ENCODE assay signal across 6 cellular contexts in the genomic region with DNA sequence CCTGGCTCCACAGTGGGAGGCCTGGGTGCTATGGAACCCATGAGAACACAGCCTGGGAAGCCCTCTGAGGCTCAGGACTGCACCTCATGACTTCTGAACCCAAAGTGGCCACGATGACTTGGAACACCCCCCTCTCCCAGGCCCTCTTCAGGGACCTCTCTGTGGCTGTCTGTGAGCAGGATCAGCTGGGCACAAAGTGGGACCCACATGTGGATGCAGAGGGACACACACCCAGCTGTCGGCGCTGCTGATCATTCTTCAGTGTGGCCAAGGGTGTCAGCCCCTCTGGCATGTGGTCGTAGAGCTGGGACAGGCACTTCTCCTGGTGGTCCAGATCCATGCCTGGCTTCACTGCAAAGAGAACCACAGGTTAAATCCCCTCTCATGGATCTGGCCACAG.
A peak's percentile ranks its signal among the peaks of the same experiment; 100 is the strongest.
DNase-seq lines count a peak whose midpoint lies in the region; ATAC-seq lines count a peak whose summit lies in the region.
"Not testable (repeated sequence)": the region's sequence is repeated elsewhere in the genome, so short reads cannot be mapped to it uniquely, and the experiment has no call there.

No MANE protein-coding gene starts in this region.

- not testable (repeated sequence) for H3K4me3 Mint-ChIP-seq in activated T-helper 17 cell treated with anti-CD3 and anti-CD28 coated beads, Interleukin-2, amount 50 U/mL, for 72 hours; effector memory CD8-positive, alpha-beta T cell; naive thymus-derived CD4-positive, alpha-beta T cell; stimulated activated naive CD8-positive, alpha-beta T cell treated with anti-CD3 and anti-CD28 coated beads, Interleukin-15, amount 100 ng/mL, for 72 hours

- not testable (repeated sequence) for H3K27ac ChIP-seq in BLaER1 treated with 17β-estradiol and CSF1 and Interleukin-3, amounts not matched to agents 10 nM and 100 nM; naive thymus-derived CD4-positive, alpha-beta T cell (ENCODE audit: low read depth, low read length)

- H3K9me3 Mint-ChIP-seq in activated T-helper 17 cell treated with anti-CD3 and anti-CD28 coated beads, Interleukin-2, amount 50 U/mL, for 72 hours; effector memory CD8-positive, alpha-beta T cell; naive thymus-derived CD4-positive, alpha-beta T cell; stimulated activated naive CD8-positive, alpha-beta T cell treated with anti-CD3 and anti-CD28 coated beads, Interleukin-15, amount 100 ng/mL, for 72 hours: not testable (repeated sequence)

- not testable (repeated sequence) for H3K9ac ChIP-seq in BLaER1 treated with 17β-estradiol and CSF1 and Interleukin-3, amounts not matched to agents 10 nM and 100 nM

- not testable (repeated sequence) for H3K4me3 ChIP-seq in BLaER1 treated with 17β-estradiol and CSF1 and Interleukin-3, amounts not matched to agents 10 nM and 100 nM; naive thymus-derived CD4-positive, alpha-beta T cell (ENCODE audit: low read length)

- CTCF ChIA-PET in naive thymus-derived CD4-positive, alpha-beta T cell (lab: Charles Lee): not testable (repeated sequence)

- not testable (repeated sequence) for H3K27me3 Mint-ChIP-seq in activated T-helper 17 cell treated with anti-CD3 and anti-CD28 coated beads, Interleukin-2, amount 50 U/mL, for 72 hours; effector memory CD8-positive, alpha-beta T cell; naive thymus-derived CD4-positive, alpha-beta T cell; stimulated activated naive CD8-positive, alpha-beta T cell treated with anti-CD3 and anti-CD28 coated beads, Interleukin-15, amount 100 ng/mL, for 72 hours

- H3K36me3 ChIP-seq in BLaER1 treated with 17β-estradiol and CSF1 and Interleukin-3, amounts not matched to agents 10 nM and 100 nM; naive thymus-derived CD4-positive, alpha-beta T cell (ENCODE audit: control insufficient read depth in 2 of 3, insufficient read depth in 3 of 3, low read length in 3 of 3): not testable (repeated sequence)

- POLR2A ChIA-PET in naive thymus-derived CD4-positive, alpha-beta T cell (lab: Charles Lee): not testable (repeated sequence)

- peak overlapping the region in 8 of 11 experiments; percentile 20 to 67 (median 61); a peak in 15 of 22 replicates for H3K4me2 ChIP-seq in BLaER1 treated with 17β-estradiol and CSF1 and Interleukin-3, amounts not matched to agents 10 nM and 100 nM

- not testable (repeated sequence) for H3K4me1 Mint-ChIP-seq in activated T-helper 17 cell treated with anti-CD3 and anti-CD28 coated beads, Interleukin-2, amount 50 U/mL, for 72 hours; effector memory CD8-positive, alpha-beta T cell (ENCODE audit: low read depth in 2 of 2); naive thymus-derived CD4-positive, alpha-beta T cell; stimulated activated naive CD8-positive, alpha-beta T cell treated with anti-CD3 and anti-CD28 coated beads, Interleukin-15, amount 100 ng/mL, for 72 hours

- H3K36me3 Mint-ChIP-seq in activated T-helper 17 cell treated with anti-CD3 and anti-CD28 coated beads, Interleukin-2, amount 50 U/mL, for 72 hours (ENCODE audit: low read depth); effector memory CD8-positive, alpha-beta T cell (ENCODE audit: insufficient read depth); naive thymus-derived CD4-positive, alpha-beta T cell: not testable (repeated sequence)

- not testable (repeated sequence) for H3K27ac Mint-ChIP-seq in activated T-helper 17 cell treated with anti-CD3 and anti-CD28 coated beads, Interleukin-2, amount 50 U/mL, for 72 hours; naive thymus-derived CD4-positive, alpha-beta T cell; stimulated activated naive CD8-positive, alpha-beta T cell treated with anti-CD3 and anti-CD28 coated beads, Interleukin-15, amount 100 ng/mL, for 72 hours
- peak overlapping the region; percentile 45 to 86 for H3K27ac Mint-ChIP-seq in effector memory CD8-positive, alpha-beta T cell

- H3K9me3 ChIP-seq in BLaER1 treated with 17β-estradiol and CSF1 and Interleukin-3, amounts not matched to agents 10 nM and 100 nM (replicated peaks in 1 of 11); naive thymus-derived CD4-positive, alpha-beta T cell (ENCODE audit: control insufficient read depth in 2 of 3, low read length in 3 of 3): not testable (repeated sequence)

- not testable (repeated sequence) for H4K20me1 ChIP-seq in BLaER1 treated with 17β-estradiol and CSF1 and Interleukin-3, amounts not matched to agents 10 nM and 100 nM

- H3K27me3 ChIP-seq in BLaER1 treated with 17β-estradiol and CSF1 and Interleukin-3, amounts not matched to agents 10 nM and 100 nM; naive thymus-derived CD4-positive, alpha-beta T cell (ENCODE audit: control insufficient read depth in 2 of 2, insufficient read depth in 2 of 2, low read length in 2 of 2): not testable (repeated sequence)

- intact Hi-C loops in naive thymus-derived CD4-positive, alpha-beta T cell (cut with micrococcal nuclease); posterior vena cava (cut with DNase I): not testable (repeated sequence)

- peaks cover 0 to 34% (median 27%) of the 10 kb centered on the region in 10 experiments; a peak in 15 of 20 replicates for H3K4me1 ChIP-seq in BLaER1 treated with 17β-estradiol and CSF1 and Interleukin-3, amounts not matched to agents 10 nM and 100 nM
- H3K4me1 ChIP-seq in naive thymus-derived CD4-positive, alpha-beta T cell (ENCODE audit: control insufficient read depth in 2 of 2, insufficient read depth in 2 of 2, low read length in 2 of 2): not testable (repeated sequence)

- DNase-seq in effector memory CD8-positive, alpha-beta T cell; naive thymus-derived CD4-positive, alpha-beta T cell; stimulated activated naive CD8-positive, alpha-beta T cell treated with anti-CD3 and anti-CD28 coated beads, Interleukin-15, amount 100 ng/mL, for 72 hours: not testable (repeated sequence)
- DNase-seq in posterior vena cava (ENCODE audit: low spot score): peak; percentile 77

- ATAC-seq in activated T-helper 17 cell treated with anti-CD3 and anti-CD28 coated beads, Interleukin-2, amount 50 U/mL, for 72 hours (replicated peaks): peak; percentile 4
- not testable (repeated sequence) for ATAC-seq in effector memory CD8-positive, alpha-beta T cell (replicated peaks)
- ATAC-seq in naive thymus-derived CD4-positive, alpha-beta T cell: peak; percentile 3
- ATAC-seq in stimulated activated naive CD8-positive, alpha-beta T cell treated with anti-CD3 and anti-CD28 coated beads, Interleukin-15, amount 100 ng/mL, for 72 hours: peak; percentile 28
